Comparison of ENCODE assay signal across 1 cellular context in genomic region chr1:181603735-181604410, GRCh38.
TF ChIP-seq lines count a peak whose summit lies in the region.

No MANE protein-coding gene starts in this region.

TF ChIP-seq in H1, 55 proteins besides CTCF, POLR2A, EP300 and RAD21 (continued from another document):
- TF ChIP-seq POLR2AphosphoS5 (IDR thresholded peaks at IDR 0.05; ENCODE audit: low read depth, low read length) (no peak), CREB1 (IDR thresholded peaks at IDR 0.05) (no peak), JUN (IDR thresholded peaks at IDR 0.05; ENCODE audit: low read depth, low read length) (no peak), SRF (IDR thresholded peaks at IDR 0.05; ENCODE audit: low read depth, low read length) (no peak)
TF ChIP-seq in H1: peak in this region for 0.
